In the genomic region with DNA sequence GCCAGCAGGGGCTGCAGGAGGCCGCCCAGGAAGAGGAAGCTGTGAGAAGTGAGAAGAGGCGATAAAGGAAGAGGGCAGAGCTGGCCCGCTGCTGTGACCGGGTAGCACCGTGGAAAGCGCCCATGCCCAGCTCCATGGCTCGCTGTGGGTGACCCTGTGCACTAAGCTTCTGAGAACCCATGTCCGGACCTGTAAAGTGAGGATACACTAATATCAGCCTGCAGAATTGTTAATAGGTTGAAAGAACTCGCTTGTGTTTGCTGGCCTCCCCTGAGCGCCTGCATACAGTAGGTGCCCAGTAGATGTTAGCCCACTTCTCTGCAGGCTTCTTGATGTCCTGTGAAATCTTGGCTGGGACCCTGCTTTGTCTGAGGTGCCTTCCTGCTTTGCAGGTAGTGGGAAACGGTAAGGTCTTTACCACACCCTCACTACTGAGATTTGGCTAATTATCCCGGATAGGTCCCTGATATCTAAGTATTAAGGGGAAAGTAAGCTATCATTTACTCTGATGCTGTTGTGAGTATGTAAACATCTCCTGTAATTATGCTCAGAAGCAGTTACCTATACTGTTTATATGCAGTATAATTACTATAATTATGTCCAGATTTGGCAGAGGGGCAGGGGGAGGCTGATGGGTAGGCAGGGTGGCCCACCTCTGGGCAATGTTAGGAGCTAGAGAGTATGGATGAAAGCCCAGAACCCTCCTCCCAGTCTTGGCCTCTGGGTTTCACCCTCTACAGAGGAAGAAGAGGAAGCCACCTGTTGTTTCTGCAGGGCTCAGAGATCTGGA, we compare ENCODE assay signal across 8 cellular contexts. TPM values are rescaled to one million over a fixed set of nuclear protein-coding genes. Genes with fewer than 3 reads are reported as not detected.
A peak's percentile ranks its signal among the peaks of the same experiment; 100 is the strongest.
DNase-seq lines count a peak whose midpoint lies in the region; ATAC-seq, FAIRE-seq and TF ChIP-seq lines count a peak whose summit lies in the region.

No MANE protein-coding gene starts in this region.

- H3K9me3 ChIP-seq in SK-N-SH (no peaks in the 10 kb centered on the region), pancreas (no peaks in the 10 kb centered on the region)

- H3F3A ChIP-seq in SK-N-SH (replicated peaks; ENCODE audit: insufficient read depth) = peaks cover 12% of the 10 kb centered on the region

- no peaks in the 10 kb centered on the region for H3K79me2 ChIP-seq in SK-N-SH (ENCODE audit: insufficient read depth)

- CTCF ChIA-PET in activated CD8-positive, alpha-beta memory T cell treated with anti-CD3 and anti-CD28 coated beads, Interleukin-2, amount 10 ng/mL, durations not matched to agents 7 days and 5 days (lab: Charles Lee) = interaction anchor here (0.6 to 4.5 kb wide), 14 partner anchors 10 to 123 kb away, joined by 3 to 51 read pairs (median 6); no protein-coding TSS in a partner anchor
- CTCF ChIA-PET in SK-N-SH (lab: Yijun Ruan, JAX) = interaction anchor here (0.8 to 3.6 kb wide), 9 partner anchors 10 to 72 kb away, joined by 3 to 24 read pairs (median 3); no protein-coding TSS in a partner anchor

- 69% methylated on average over 12 of the region's 12 CpGs for WGBS in SK-N-SH (ENCODE audit: low lambda C conversion rate)
- WGBS in pancreas, 2 donors = 15 to 19% methylated on average over 12 of the region's 12 CpGs

- H3K27me3 ChIP-seq in SK-N-SH (ENCODE audit: insufficient read depth) = no peaks in the 10 kb centered on the region
- no peaks in the 10 kb centered on the region for H3K27me3 ChIP-seq in pancreas

- peak overlapping the region in 1 of 2 experiments; percentile 96; a peak in 2 of 4 replicates for H3K27ac ChIP-seq in SK-N-SH (ENCODE audit: low read depth in 2 of 2, low read length in 1 of 2)
- H3K27ac ChIP-seq in pancreas = peak overlapping the region; percentile 39 to 87 (median 85)

- POLR2A ChIA-PET in SK-N-SH (lab: Yijun Ruan, JAX) = interaction anchor here (0.6 to 1.3 kb wide), 8 partner anchors 10 to 201 kb away, joined by 3 to 15 read pairs (median 3); no protein-coding TSS in a partner anchor

- no peaks in the 10 kb centered on the region for H3K9me3 Mint-ChIP-seq in activated CD8-positive, alpha-beta memory T cell treated with anti-CD3 and anti-CD28 coated beads, Interleukin-2, amount 10 ng/mL, durations not matched to agents 7 days and 5 days (ENCODE audit: low read depth)

- DNase-seq in activated CD8-positive, alpha-beta memory T cell treated with anti-CD3 and anti-CD28 coated beads, Interleukin-2, amount 10 ng/mL, durations not matched to agents 7 days and 5 days = no peak
- no peak for DNase-seq in activated CD8-positive, alpha-beta memory T cell treated with anti-CD3 and anti-CD28 coated beads for 24 hours
- DNase-seq in SK-N-SH (no peak), pancreas (peak in 4 of 6 donors; percentile 49 to 73 (median 68)), NCI-H1436 (lab: John Stamatoyannopoulos, UW) (no peak), NCI-H2171 (lab: John Stamatoyannopoulos, UW) (no peak), mesenteric fat pad (ENCODE audit: low spot score) (no peak)

- H2AFZ ChIP-seq in SK-N-SH (ENCODE audit: low read depth) = peak overlapping the region; percentile 78; the same call in 1 of the 2 replicates

- H3K9ac ChIP-seq in SK-N-SH = no peak overlapping the region

- no peak for FAIRE-seq in pancreas (lab: Jason Lieb, UNC)

- no peaks in the 10 kb centered on the region for H3K9me2 ChIP-seq in SK-N-SH

- peak; percentile 67 for ATAC-seq in activated CD8-positive, alpha-beta memory T cell treated with anti-CD3 and anti-CD28 coated beads, Interleukin-2, amount 10 ng/mL, durations not matched to agents 7 days and 5 days
- ATAC-seq in esophagus mucosa (peak; percentile 23), pancreas (peak; percentile 25 to 54 (median 46))

- H4K20me1 ChIP-seq in SK-N-SH (ENCODE audit: insufficient read depth) = no peaks in the 10 kb centered on the region

- H3K27ac Mint-ChIP-seq in activated CD8-positive, alpha-beta memory T cell treated with anti-CD3 and anti-CD28 coated beads, Interleukin-2, amount 10 ng/mL, durations not matched to agents 7 days and 5 days = peak overlapping the region; percentile 86

- peak overlapping the region; percentile 94 for H3K4me2 ChIP-seq in SK-N-SH

- H3K36me3 ChIP-seq in SK-N-SH (replicated peaks in 1 of 2; ENCODE audit: control insufficient read depth in 1 of 2, insufficient read depth in 2 of 2, low read length in 1 of 2) = no peaks in the 10 kb centered on the region
- H3K36me3 ChIP-seq in pancreas = no peaks in the 10 kb centered on the region

- H3K4me3 ChIP-seq in SK-N-SH (ENCODE audit: low read depth in 2 of 2, low read length in 1 of 2) (peak overlapping the region; percentile 64 to 73), pancreas (peak overlapping the region in 3 of 4 donors; percentile 33 to 92 (median 85))

- H3K4me1 Mint-ChIP-seq in activated CD8-positive, alpha-beta memory T cell treated with anti-CD3 and anti-CD28 coated beads, Interleukin-2, amount 10 ng/mL, durations not matched to agents 7 days and 5 days = peaks cover 44% of the 10 kb centered on the region

- TF ChIP-seq CTCF in SK-N-SH (IDR thresholded peaks at IDR 0.05) = no peak
- no peak for TF ChIP-seq CTCF in pancreas (IDR thresholded peaks at IDR 0.05)

- H3K27me3 Mint-ChIP-seq in activated CD8-positive, alpha-beta memory T cell treated with anti-CD3 and anti-CD28 coated beads, Interleukin-2, amount 10 ng/mL, durations not matched to agents 7 days and 5 days = no peaks in the 10 kb centered on the region

- intact Hi-C loops in pancreas (cut with DNase I) = loop anchor here in 1 of 3 donors (10.0 kb wide), 1 partner anchor 58 kb away; no protein-coding TSS in a partner anchor

- peak overlapping the region; percentile 74 for H3K4me3 Mint-ChIP-seq in activated CD8-positive, alpha-beta memory T cell treated with anti-CD3 and anti-CD28 coated beads, Interleukin-2, amount 10 ng/mL, durations not matched to agents 7 days and 5 days

- H3K36me3 Mint-ChIP-seq in activated CD8-positive, alpha-beta memory T cell treated with anti-CD3 and anti-CD28 coated beads, Interleukin-2, amount 10 ng/mL, durations not matched to agents 7 days and 5 days = no peaks in the 10 kb centered on the region

- TF ChIP-seq RAD21 in SK-N-SH (IDR thresholded peaks at IDR 0.05; ENCODE audit: low read length) = peak; percentile 35

- TF ChIP-seq EP300 in SK-N-SH (IDR thresholded peaks at IDR 0.05; ENCODE audit: borderline replicate concordance in 1 of 2, low read depth in 1 of 2, low read length in 1 of 2) = no peak

- H3K4me1 ChIP-seq in SK-N-SH (ENCODE audit: control insufficient read depth in 1 of 2, insufficient read depth in 2 of 2, low read depth in 1 of 2, low read length in 1 of 2) (peaks cover 17 to 42% of the 10 kb centered on the region in 2 experiments; a peak in 3 of 4 replicates), pancreas (peaks cover 3 to 23% (median 17%) of the 10 kb centered on the region in 3 donors)

TF ChIP-seq in SK-N-SH, 30 proteins besides CTCF, POLR2A, EP300 and RAD21:
- TF ChIP-seq RCOR1 (IDR thresholded peaks at IDR 0.05; ENCODE audit: low read length) (no peak), POLR2AphosphoS5 (IDR thresholded peaks at IDR 0.05; ENCODE audit: low read depth, low read length) (no peak), SMC3 (IDR thresholded peaks at IDR 0.05; ENCODE audit: low read depth, low read length) (no peak; the same call in 1 of the 2 replicates)
- TF ChIP-seq, protein P1, sequence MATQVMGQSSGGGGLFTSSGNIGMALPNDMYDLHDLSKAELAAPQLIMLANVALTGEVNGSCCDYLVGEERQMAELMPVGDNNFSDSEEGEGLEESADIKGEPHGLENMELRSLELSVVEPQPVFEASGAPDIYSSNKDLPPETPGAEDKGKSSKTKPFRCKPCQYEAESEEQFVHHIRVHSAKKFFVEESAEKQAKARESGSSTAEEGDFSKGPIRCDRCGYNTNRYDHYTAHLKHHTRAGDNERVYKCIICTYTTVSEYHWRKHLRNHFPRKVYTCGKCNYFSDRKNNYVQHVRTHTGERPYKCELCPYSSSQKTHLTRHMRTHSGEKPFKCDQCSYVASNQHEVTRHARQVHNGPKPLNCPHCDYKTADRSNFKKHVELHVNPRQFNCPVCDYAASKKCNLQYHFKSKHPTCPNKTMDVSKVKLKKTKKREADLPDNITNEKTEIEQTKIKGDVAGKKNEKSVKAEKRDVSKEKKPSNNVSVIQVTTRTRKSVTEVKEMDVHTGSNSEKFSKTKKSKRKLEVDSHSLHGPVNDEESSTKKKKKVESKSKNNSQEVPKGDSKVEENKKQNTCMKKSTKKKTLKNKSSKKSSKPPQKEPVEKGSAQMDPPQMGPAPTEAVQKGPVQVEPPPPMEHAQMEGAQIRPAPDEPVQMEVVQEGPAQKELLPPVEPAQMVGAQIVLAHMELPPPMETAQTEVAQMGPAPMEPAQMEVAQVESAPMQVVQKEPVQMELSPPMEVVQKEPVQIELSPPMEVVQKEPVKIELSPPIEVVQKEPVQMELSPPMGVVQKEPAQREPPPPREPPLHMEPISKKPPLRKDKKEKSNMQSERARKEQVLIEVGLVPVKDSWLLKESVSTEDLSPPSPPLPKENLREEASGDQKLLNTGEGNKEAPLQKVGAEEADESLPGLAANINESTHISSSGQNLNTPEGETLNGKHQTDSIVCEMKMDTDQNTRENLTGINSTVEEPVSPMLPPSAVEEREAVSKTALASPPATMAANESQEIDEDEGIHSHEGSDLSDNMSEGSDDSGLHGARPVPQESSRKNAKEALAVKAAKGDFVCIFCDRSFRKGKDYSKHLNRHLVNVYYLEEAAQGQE (IDR thresholded peaks at IDR 0.05; ENCODE audit: low read depth, low read length) = peak; percentile 70; the same call in 1 of the 2 replicates
- TF ChIP-seq, protein P2, sequence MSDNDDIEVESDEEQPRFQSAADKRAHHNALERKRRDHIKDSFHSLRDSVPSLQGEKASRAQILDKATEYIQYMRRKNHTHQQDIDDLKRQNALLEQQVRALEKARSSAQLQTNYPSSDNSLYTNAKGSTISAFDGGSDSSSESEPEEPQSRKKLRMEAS (IDR thresholded peaks at IDR 0.05; ENCODE audit: low read depth) = no peak

RNA-seq across cellular contexts. Expression of a gene that starts 1.2 kb away (rescaled TPM):
- total RNA-seq in activated CD8-positive, alpha-beta memory T cell treated with anti-CD3 and anti-CD28 coated beads, Interleukin-2, amount 10 ng/mL, durations not matched to agents 7 days and 5 days = 10 to 100 TPM; 42.6 to 69.3 TPM
- polyA plus RNA-seq in SK-N-SH (2012; rRNA removed) = 6.7 and 7.0 TPM in 2 replicates
- 4.4 and 6.0 TPM in 2 replicates for polyA plus RNA-seq in SK-N-SH (2012; cell fraction: cytosol; rRNA removed)
- polyA plus RNA-seq in SK-N-SH (2012; cell fraction: nucleus; rRNA removed) = 4.8 and 6.6 TPM in 2 replicates
- 7.6 TPM for total RNA-seq in esophagus mucosa
- total RNA-seq in pancreas = 10 to 100 TPM; 30.3 to 68.1 (median 33.8) TPM
- 10 to 100 TPM in 1 of 2 donors, 1 to 10 TPM in 1; 7.8 to 12.7 TPM for polyA plus RNA-seq in pancreas
- 112 TPM for total RNA-seq in mesenteric fat pad

RNA-seq across cellular contexts. Expression of a gene that starts 46.7 kb away (rescaled TPM):
- total RNA-seq in activated CD8-positive, alpha-beta memory T cell treated with anti-CD3 and anti-CD28 coated beads, Interleukin-2, amount 10 ng/mL, durations not matched to agents 7 days and 5 days = 1,000 to 10,000 TPM; 2,848 to 3,262 TPM
- polyA plus RNA-seq in SK-N-SH (2012; rRNA removed) (4,220 and 4,540 TPM in 2 replicates), pancreas (1,000 to 10,000 TPM; 1,208 to 1,382 TPM)
- polyA plus RNA-seq in SK-N-SH (2012; cell fraction: cytosol; rRNA removed) = 4,994 and 6,484 TPM in 2 replicates
- 1,010 and 1,542 TPM in 2 replicates for polyA plus RNA-seq in SK-N-SH (2012; cell fraction: nucleus; rRNA removed)
- total RNA-seq in esophagus mucosa (2,660 TPM), pancreas (1,000 to 10,000 TPM in 5 of 6 donors, 100 to 1,000 TPM in 1; 824 to 1,938 (median 1,523) TPM), mesenteric fat pad (1,433 TPM)

Comparison
In these comparisons a context has a peak if more than half of its experiments do, and no peak if none do; other contexts are left out.
1. DNase-seq: peak in pancreas (4 of 6); none in activated CD8-positive, alpha-beta memory T cell treated with anti-CD3 and anti-CD28 coated beads, Interleukin-2, amount 10 ng/mL, durations not matched to agents 7 days and 5 days (single experiment), activated CD8-positive, alpha-beta memory T cell treated with anti-CD3 and anti-CD28 coated beads for 24 hours (single experiment), SK-N-SH (single experiment), NCI-H1436 (single experiment), NCI-H2171 (single experiment) and mesenteric fat pad (single experiment).
2. Peak in every context shown above with its lines, with median percentiles within 50 percentile points of each other: ATAC-seq.